ENCODE assay signal across 11 cellular contexts in the genomic region with DNA sequence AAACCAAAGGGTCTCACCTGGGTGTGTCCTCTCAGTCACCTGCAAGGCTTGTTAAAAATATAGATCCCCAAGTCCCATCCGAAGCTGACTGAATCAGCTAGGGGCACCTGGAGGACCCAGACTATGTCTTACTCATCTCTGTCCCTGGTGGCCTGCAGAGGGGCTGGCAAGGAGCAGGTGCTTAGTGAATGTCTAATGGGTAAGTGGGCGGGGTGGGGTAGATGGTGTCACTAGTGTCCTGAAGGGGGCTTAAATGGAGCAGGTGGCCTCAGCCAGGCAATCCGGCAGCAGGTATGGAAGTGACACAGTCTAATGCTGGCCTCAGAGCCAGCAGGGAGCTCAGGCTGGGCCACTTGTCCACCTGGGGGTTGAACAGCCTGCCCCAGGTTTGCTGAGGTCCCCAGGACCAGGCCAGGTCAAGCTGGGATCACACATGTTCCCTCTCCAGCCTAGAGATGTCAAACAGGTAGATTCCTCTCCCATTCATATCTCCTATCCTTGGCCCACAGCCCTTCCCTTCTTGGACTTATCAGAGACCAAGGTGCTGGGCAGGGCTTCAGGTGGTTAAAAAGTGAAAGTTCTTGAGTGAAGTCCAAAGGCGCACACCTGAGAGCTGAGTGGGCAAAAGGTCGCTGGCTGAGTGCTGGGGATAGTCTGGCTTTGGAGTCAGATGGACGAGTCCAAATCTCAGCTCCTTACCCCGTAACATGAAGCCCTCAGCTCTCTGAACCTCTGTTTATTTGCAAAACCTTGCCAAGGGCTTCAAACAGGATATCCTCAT. TPM values are rescaled to one million over a fixed set of nuclear protein-coding genes. Genes with fewer than 3 reads are reported as not detected.
DNase-seq lines count a peak whose midpoint lies in the region; ATAC-seq and TF ChIP-seq lines count a peak whose summit lies in the region.
"Had no signal": no experiment of that assay in that cellular context is flagged by ENCODE, and none has a peak within 500 bp of the region (broad histone marks: within the 10 kb centered on the region; RNA-seq: fewer than 3 reads in every experiment).

No MANE protein-coding gene starts in this region.

- H3K4me3 ChIP-seq in duodenal mucosa (ENCODE audit: low read depth in 1 of 2, low read length in 2 of 2) (peak overlapping the region; percentile 71 to 72), stomach (peak overlapping the region in 3 of 4 donors; percentile 63 to 81 (median 63)), right atrium auricular region (no peak overlapping the region)

- H3K4me1 ChIP-seq in duodenal mucosa (ENCODE audit: control insufficient read depth in 1 of 2, insufficient read depth in 2 of 2, low read length in 2 of 2), result peaks cover 18 to 20% of the 10 kb centered on the region in 2 donors
- H3K4me1 ChIP-seq in stomach, result peaks cover 22 to 39% (median 36%) of the 10 kb centered on the region in 4 donors
- H3K4me1 ChIP-seq in right atrium auricular region, result peaks cover 0 to 11% of the 10 kb centered on the region in 2 donors

- TF ChIP-seq CTCF in stomach (IDR thresholded peaks at IDR 0.05) (no peak), right atrium auricular region (IDR thresholded peaks at IDR 0.05) (no peak)

- 35 to 64% (median 53%) methylated on average over 7 of the region's 7 CpGs for WGBS in stomach, 5 donors

- H3K27ac ChIP-seq in duodenal mucosa (ENCODE audit: low read depth, low read length) (no peak overlapping the region), stomach (peak overlapping the region; percentile 72 to 86 (median 81)), right atrium auricular region (no peak overlapping the region)

- H3K36me3 ChIP-seq in duodenal mucosa (ENCODE audit: control insufficient read depth in 1 of 2, insufficient read depth in 2 of 2, low read length in 2 of 2) (no peaks in the 10 kb centered on the region), stomach (no peaks in the 10 kb centered on the region), right atrium auricular region (no peaks in the 10 kb centered on the region)

- intact Hi-C loops in stomach (cut with DNase I; ENCODE audit: low total_unique reads), result no loop called here

- H3K27me3 ChIP-seq in duodenal mucosa (ENCODE audit: control insufficient read depth in 1 of 2, insufficient read depth in 2 of 2, low read length in 2 of 2), result no peaks in the 10 kb centered on the region
- H3K27me3 ChIP-seq in stomach, result peaks cover 0 to 9% (median 0%) of the 10 kb centered on the region in 3 donors
- no peaks in the 10 kb centered on the region for H3K27me3 ChIP-seq in right atrium auricular region

- ATAC-seq in HG03520 (IDR thresholded peaks at IDR 0.05; ENCODE audit: unreplicated experiment), result peak; percentile 36
- no peak for ATAC-seq in GM21390 (IDR thresholded peaks at IDR 0.05; ENCODE audit: unreplicated experiment)

- DNase-seq in NCI-H526 (lab: John Stamatoyannopoulos, UW) (peak; percentile 10 to 22), NCI-H526 treated with DMSO at 0.1 percent for 48 hours (lab: John Stamatoyannopoulos, UW) (no peak), stomach (peak; percentile 75), right atrium auricular region (ENCODE audit: low spot score) (no peak), GOT3 (lab: John Stamatoyannopoulos, UW) (no peak)
- DNase-seq: activated CD4-positive, alpha-beta T cell treated with anti-CD3 and anti-CD28 coated beads for 1 hour; NCI-H1436 treated with DMSO at 0.1 percent for 48 hours; trophoblast cell had no signal

- no peak for TF ChIP-seq EP300 in stomach (IDR thresholded peaks at IDR 0.05)

- no peak for TF ChIP-seq POLR2A in stomach (IDR thresholded peaks at IDR 0.05)

- H3K9me3 ChIP-seq in duodenal mucosa (ENCODE audit: control insufficient read depth in 1 of 2, low read length in 2 of 2) (no peaks in the 10 kb centered on the region), stomach (no peaks in the 10 kb centered on the region), right atrium auricular region (no peaks in the 10 kb centered on the region)

- peak overlapping the region; percentile 7 to 53 for H3K9ac ChIP-seq in duodenal mucosa (ENCODE audit: low read depth in 1 of 2, low read length in 2 of 2)

RNA-seq across cellular contexts. Expression of gene STEAP3, which starts 1.6 kb away (rescaled TPM):
- 10 to 100 TPM in 3 of 5 donors, 1 to 10 TPM in 2; 5.3 to 56.7 (median 37.4) TPM for total RNA-seq in stomach
- polyA plus RNA-seq in stomach, result 10 to 100 TPM in 2 of 3 donors, 1 to 10 TPM in 1; 2.9 to 12.8 (median 12.5) TPM
- 1 to 10 TPM; 4.4 to 8.2 TPM for total RNA-seq in right atrium auricular region

Comparison
In these comparisons a context has a peak if more than half of its experiments do, and no peak if none do; other contexts are left out.
1. DNase-seq: peak in NCI-H526 (2 of 2) and stomach (single experiment); none in NCI-H526 treated with DMSO at 0.1 percent for 48 hours (single experiment), right atrium auricular region (single experiment) and GOT3 (single experiment).
2. H3K27ac ChIP-seq: peak in stomach (5 of 5); none in duodenal mucosa (single experiment) and right atrium auricular region (0 of 2).
3. H3K4me3 ChIP-seq: peak in duodenal mucosa (2 of 2) and stomach (3 of 4); none in right atrium auricular region (0 of 2).